Comparison of ENCODE assay signal across 1 cellular context in genomic region chr22:45872659-45873263, GRCh38.
TF ChIP-seq lines count a peak whose summit lies in the region.

No MANE protein-coding gene starts in this region.

TF ChIP-seq in SK-N-SH, 30 proteins besides CTCF, POLR2A, EP300 and RAD21 (continued from another document):
- TF ChIP-seq REST (IDR thresholded peaks at IDR 0.05; ENCODE audit: low read depth, low read length), result no peak
- TF ChIP-seq USF2 (IDR thresholded peaks at IDR 0.05; ENCODE audit: borderline replicate concordance, low read depth, low read length), result no peak
- TF ChIP-seq TAF1 (IDR thresholded peaks at IDR 0.05; ENCODE audit: borderline replicate concordance, low read depth, low read length), result no peak
- no peak for TF ChIP-seq TEAD4 (IDR thresholded peaks at IDR 0.05; ENCODE audit: borderline replicate concordance, insufficient read depth)
- no peak for TF ChIP-seq RXRA (IDR thresholded peaks at IDR 0.05; ENCODE audit: borderline replicate concordance, low read depth)
- no peak for TF ChIP-seq GATA2 (CRISPR knock-in tag; IDR thresholded peaks at IDR 0.05)
TF ChIP-seq in SK-N-SH: peak in this region for 0.
